ENCODE assay signal across 7 cellular contexts in genomic region chr5:146533260-146533857, GRCh38. TPM values are rescaled to one million over a fixed set of nuclear protein-coding genes. Genes with fewer than 3 reads are reported as not detected.
A peak's percentile ranks its signal among the peaks of the same experiment; 100 is the strongest.
DNase-seq lines count a peak whose midpoint lies in the region; ATAC-seq and TF ChIP-seq lines count a peak whose summit lies in the region.

No MANE protein-coding gene starts in this region.

- H3K36me3 ChIP-seq in SK-N-SH (replicated peaks in 1 of 2; ENCODE audit: control insufficient read depth in 1 of 2, insufficient read depth in 2 of 2, low read length in 1 of 2) (no peaks in the 10 kb centered on the region), heart right ventricle (no peaks in the 10 kb centered on the region)

- no peaks in the 10 kb centered on the region for H4K20me1 ChIP-seq in SK-N-SH (ENCODE audit: insufficient read depth)

- H3K4me3 ChIP-seq in SK-N-SH (ENCODE audit: low read depth in 2 of 2, low read length in 1 of 2) (no peak overlapping the region; a peak in 1 of 4 replicates), heart right ventricle (no peak overlapping the region), retinal pigment epithelial cell (ENCODE audit: low read length) (no peak overlapping the region)

- peak; percentile 46 for DNase-seq in MV-4-11 (lab: John Stamatoyannopoulos, UW)
- peak; percentile 71 for DNase-seq in SK-N-SH
- peak; percentile 76 for DNase-seq in activated naive CD4-positive, alpha-beta T cell treated with anti-CD3 and anti-CD28 coated beads, Interleukin-2, amount 50 U/mL, for 16 hours
- peak; percentile 26 to 31 for DNase-seq in heart right ventricle
- no peak for DNase-seq in retinal pigment epithelial cell (ENCODE audit: low read depth)

- POLR2A ChIA-PET in SK-N-SH (lab: Yijun Ruan, JAX), result interaction anchor here (0.6 to 1.3 kb wide), 2 partner anchors 433 to 655 kb away, joined by 3 read pairs; no protein-coding TSS in a partner anchor

- TF ChIP-seq RAD21 in SK-N-SH (IDR thresholded peaks at IDR 0.05; ENCODE audit: low read length), result peak; percentile 95

- H3K9ac ChIP-seq in SK-N-SH, result no peak overlapping the region

- TF ChIP-seq CTCF in GM12874 (IDR thresholded peaks at IDR 0.05; ENCODE audit: insufficient read depth, low read depth, low read length) (peak; percentile 81), SK-N-SH (IDR thresholded peaks at IDR 0.05) (peak; percentile 93), heart right ventricle (IDR thresholded peaks at IDR 0.05) (peak; percentile 51 to 82 (median 73)), retinal pigment epithelial cell (conservative IDR thresholded peaks at IDR 0.05; ENCODE audit: low read depth, low read length) (peak; percentile 91)

- no peaks in the 10 kb centered on the region for H3F3A ChIP-seq in SK-N-SH (replicated peaks; ENCODE audit: insufficient read depth)

- CTCF ChIA-PET in SK-N-SH (lab: Yijun Ruan, JAX), result interaction anchor here (0.5 to 7.1 kb wide), 62 partner anchors 9 to 1045 kb away, joined by 3 to 145 read pairs (median 4); partner anchors contain the start of gene GPR151

- no peak for TF ChIP-seq EP300 in SK-N-SH (IDR thresholded peaks at IDR 0.05; ENCODE audit: borderline replicate concordance in 1 of 2, low read depth in 1 of 2, low read length in 1 of 2)

- WGBS in SK-N-SH (ENCODE audit: low lambda C conversion rate), result 27% methylated on average over 7 of the region's 7 CpGs
- 44 to 47% methylated on average over 7 of the region's 7 CpGs for WGBS in heart right ventricle, 2 donors

- intact Hi-C loops in heart right ventricle (cut with DNase I), result loop anchor here in 5 of 10 donors (1.0 to 10.0 kb wide), 6 partner anchors 433 to 1051 kb away; no protein-coding TSS in a partner anchor

- H3K4me1 ChIP-seq in SK-N-SH (ENCODE audit: control insufficient read depth in 1 of 2, insufficient read depth in 2 of 2, low read depth in 1 of 2, low read length in 1 of 2) (no peaks in the 10 kb centered on the region), heart right ventricle (no peaks in the 10 kb centered on the region)

- H3K9me2 ChIP-seq in SK-N-SH, result no peaks in the 10 kb centered on the region

- H3K9me3 ChIP-seq in SK-N-SH, result no peaks in the 10 kb centered on the region
- no peaks in the 10 kb centered on the region for H3K9me3 ChIP-seq in heart right ventricle

- H3K27me3 ChIP-seq in SK-N-SH (ENCODE audit: insufficient read depth) (no peaks in the 10 kb centered on the region), heart right ventricle (peaks cover 0 to 3% (median 0%) of the 10 kb centered on the region in 7 donors)

- H2AFZ ChIP-seq in SK-N-SH (ENCODE audit: low read depth), result no peak overlapping the region

- H3K4me2 ChIP-seq in SK-N-SH, result no peak overlapping the region

- ATAC-seq in HG02571 (IDR thresholded peaks at IDR 0.05; ENCODE audit: unreplicated experiment) (peak; percentile 95), heart right ventricle (peak in 3 of 8 donors; percentile 22 to 73 (median 51))

- H3K79me2 ChIP-seq in SK-N-SH (ENCODE audit: insufficient read depth), result no peaks in the 10 kb centered on the region

- no peak overlapping the region for H3K27ac ChIP-seq in SK-N-SH (ENCODE audit: low read depth in 2 of 2, low read length in 1 of 2)
- no peak overlapping the region for H3K27ac ChIP-seq in heart right ventricle

TF ChIP-seq in SK-N-SH, 30 proteins besides CTCF, POLR2A, EP300 and RAD21:
- TF ChIP-seq GATA2 (CRISPR knock-in tag; IDR thresholded peaks at IDR 0.05), result 0 out of 2 replicates have a peak, but pooled peaks have one; percentile 8
- peak; percentile 84 for TF ChIP-seq SMC3 (IDR thresholded peaks at IDR 0.05; ENCODE audit: low read depth, low read length)
- TF ChIP-seq GABPA (IDR thresholded peaks at IDR 0.05; ENCODE audit: low read depth), result no peak
- no peak for TF ChIP-seq EZH2phosphoT487 (IDR thresholded peaks at IDR 0.05; ENCODE audit: borderline replicate concordance, low read depth)
- 0 out of 2 replicates have a peak, but pooled peaks have one; percentile 47 for TF ChIP-seq RCOR1 (IDR thresholded peaks at IDR 0.05; ENCODE audit: low read length)
- TF ChIP-seq JUND (IDR thresholded peaks at IDR 0.05), result no peak

RNA-seq across cellular contexts. Expression of gene GPR151, which starts 17.4 kb away (rescaled TPM):
- not detected in 2 replicates for polyA plus RNA-seq in SK-N-SH (2012; rRNA removed)
- polyA plus RNA-seq in SK-N-SH (2012; cell fraction: cytosol; rRNA removed), result not detected in 2 replicates
- polyA plus RNA-seq in SK-N-SH (2012; cell fraction: nucleus; rRNA removed), result not detected in 2 replicates
- not detected for total RNA-seq in heart right ventricle
- polyA plus RNA-seq in heart right ventricle, result not detected
